In genomic region chr10:6786579-6787031, GRCh38 we compare ENCODE assay signal across 8 cellular contexts.
DNase-seq lines count a peak whose midpoint lies in the region; TF ChIP-seq lines count a peak whose summit lies in the region.

No MANE protein-coding gene starts in this region.

- no peak overlapping the region for H3K4me2 ChIP-seq in neural progenitor cell

- no peak overlapping the region for H3K4me3 Mint-ChIP-seq in neural progenitor cell
- H3K4me3 Mint-ChIP-seq in activated T-helper 2 cell treated with anti-CD3 and anti-CD28 coated beads, Interferon-gamma antibody, Interleukin-2, Interleukin-4, amounts not matched to agents 10 μg/mL and 5 μg/mL and 100 μg/mL, durations not matched to agents 14 hours and 24 hours and 36 hours (ENCODE audit: low read depth) = no peak overlapping the region

- TF ChIP-seq CTCF in AG09309 (IDR thresholded peaks at IDR 0.05; ENCODE audit: control insufficient read depth, insufficient read depth, low read depth, low read length, missing control alignments) (peak; percentile 68), neural progenitor cell (IDR thresholded peaks at IDR 0.05) (no peak)

- no peaks in the 10 kb centered on the region for H3K36me3 Mint-ChIP-seq in neural progenitor cell
- H3K36me3 Mint-ChIP-seq in activated T-helper 2 cell treated with anti-CD3 and anti-CD28 coated beads, Interferon-gamma antibody, Interleukin-2, Interleukin-4, amounts not matched to agents 10 μg/mL and 5 μg/mL and 100 μg/mL, durations not matched to agents 14 hours and 24 hours and 36 hours (ENCODE audit: low read depth) = no peaks in the 10 kb centered on the region

- intact Hi-C loops in activated T-helper 2 cell treated with anti-CD3 and anti-CD28 coated beads, Interferon-gamma antibody, Interleukin-2, Interleukin-4, amounts not matched to agents 10 μg/mL and 5 μg/mL and 100 μg/mL, durations not matched to agents 14 hours and 24 hours and 36 hours (cut with micrococcal nuclease) = no loop called here

- H3K4me3 ChIP-seq in AG09309 (ENCODE audit: control insufficient read depth, low read depth, low read length) (no peak overlapping the region; the same call in 1 of the 2 replicates), MG63 (peak overlapping the region; percentile 17; the same call in 1 of the 2 replicates), neural progenitor cell (no peak overlapping the region)

- no peak overlapping the region for H3K27ac Mint-ChIP-seq in neural progenitor cell
- H3K27ac Mint-ChIP-seq in activated T-helper 2 cell treated with anti-CD3 and anti-CD28 coated beads, Interferon-gamma antibody, Interleukin-2, Interleukin-4, amounts not matched to agents 10 μg/mL and 5 μg/mL and 100 μg/mL, durations not matched to agents 14 hours and 24 hours and 36 hours = no peak overlapping the region

- no peaks in the 10 kb centered on the region for H3K36me3 ChIP-seq in MG63
- no peaks in the 10 kb centered on the region for H3K36me3 ChIP-seq in neural progenitor cell

- no peaks in the 10 kb centered on the region for H3K79me2 ChIP-seq in neural progenitor cell (ENCODE audit: low read depth)

- no peaks in the 10 kb centered on the region for H3K27me3 ChIP-seq in MG63
- no peaks in the 10 kb centered on the region for H3K27me3 ChIP-seq in neural progenitor cell

- DNase-seq in AG09309 (ENCODE audit: low read depth) (peak; percentile 21), MG63 (peak; percentile 32), epidermal melanocyte (ENCODE audit: insufficient read length, low spot score) (peak; percentile 57), neural progenitor cell (ENCODE audit: low spot score) (no peak), NCI-H2107 (lab: John Stamatoyannopoulos, UW) (no peak)
- DNase-seq in activated CD4-positive, alpha-beta T cell treated with anti-CD3 and anti-CD28 coated beads, Interleukin-2, amount 50 U/mL, for 1 hour = no peak
- DNase-seq in activated T-cell treated with anti-CD3 and anti-CD28 coated beads, Interleukin-2, amount 50 U/mL, for 48 hours = no peak
- DNase-seq in activated T-helper 2 cell treated with anti-CD3 and anti-CD28 coated beads, Interferon-gamma antibody, Interleukin-2, Interleukin-4, amounts not matched to agents 10 μg/mL and 5 μg/mL and 100 μg/mL, durations not matched to agents 14 hours and 24 hours and 36 hours (ENCODE audit: low spot score) = no peak

- H3K9me3 Mint-ChIP-seq in neural progenitor cell = no peaks in the 10 kb centered on the region
- no peaks in the 10 kb centered on the region for H3K9me3 Mint-ChIP-seq in activated T-helper 2 cell treated with anti-CD3 and anti-CD28 coated beads, Interferon-gamma antibody, Interleukin-2, Interleukin-4, amounts not matched to agents 10 μg/mL and 5 μg/mL and 100 μg/mL, durations not matched to agents 14 hours and 24 hours and 36 hours

- H3F3A ChIP-seq in neural progenitor cell (ENCODE audit: low read depth) = no peaks in the 10 kb centered on the region

- no peaks in the 10 kb centered on the region for H4K20me1 ChIP-seq in neural progenitor cell (ENCODE audit: low read depth)

- H3K9ac ChIP-seq in neural progenitor cell = no peak overlapping the region

- no peaks in the 10 kb centered on the region for H3K9me3 ChIP-seq in MG63
- H3K9me3 ChIP-seq in neural progenitor cell (ENCODE audit: low read depth) = no peaks in the 10 kb centered on the region

- peaks cover 5% of the 10 kb centered on the region for H3K4me1 Mint-ChIP-seq in neural progenitor cell
- no peaks in the 10 kb centered on the region for H3K4me1 Mint-ChIP-seq in activated T-helper 2 cell treated with anti-CD3 and anti-CD28 coated beads, Interferon-gamma antibody, Interleukin-2, Interleukin-4, amounts not matched to agents 10 μg/mL and 5 μg/mL and 100 μg/mL, durations not matched to agents 14 hours and 24 hours and 36 hours (ENCODE audit: low read depth)

- no peaks in the 10 kb centered on the region for H3K27me3 Mint-ChIP-seq in neural progenitor cell (ENCODE audit: insufficient read depth, low read depth)
- H3K27me3 Mint-ChIP-seq in activated T-helper 2 cell treated with anti-CD3 and anti-CD28 coated beads, Interferon-gamma antibody, Interleukin-2, Interleukin-4, amounts not matched to agents 10 μg/mL and 5 μg/mL and 100 μg/mL, durations not matched to agents 14 hours and 24 hours and 36 hours (ENCODE audit: low read depth) = peaks cover 26% of the 10 kb centered on the region

- peak overlapping the region; percentile 32 for H2AFZ ChIP-seq in neural progenitor cell (replicated peaks)

- H3K4me1 ChIP-seq in neural progenitor cell = peaks cover 12% of the 10 kb centered on the region

- no peak overlapping the region for H3K27ac ChIP-seq in neural progenitor cell

Comparison
In these comparisons a context has a peak if more than half of its experiments do, and no peak if none do; other contexts are left out.
1. DNase-seq: peak in AG09309 (single experiment), MG63 (single experiment) and epidermal melanocyte (single experiment); none in neural progenitor cell (single experiment), NCI-H2107 (single experiment), activated CD4-positive, alpha-beta T cell treated with anti-CD3 and anti-CD28 coated beads, Interleukin-2, amount 50 U/mL, for 1 hour (single experiment), activated T-cell treated with anti-CD3 and anti-CD28 coated beads, Interleukin-2, amount 50 U/mL, for 48 hours (0 of 2) and activated T-helper 2 cell treated with anti-CD3 and anti-CD28 coated beads, Interferon-gamma antibody, Interleukin-2, Interleukin-4, amounts not matched to agents 10 μg/mL and 5 μg/mL and 100 μg/mL, durations not matched to agents 14 hours and 24 hours and 36 hours (single experiment).